ENCODE assay signal across 21 cellular contexts in genomic region chr7:72038022-72038732, GRCh38.
A peak's percentile ranks its signal among the peaks of the same experiment; 100 is the strongest.
DNase-seq lines count a peak whose midpoint lies in the region; ATAC-seq, FAIRE-seq and TF ChIP-seq lines count a peak whose summit lies in the region.
"Had no signal": no experiment of that assay in that cellular context is flagged by ENCODE, and none has a peak within 500 bp of the region (broad histone marks: within the 10 kb centered on the region; RNA-seq: fewer than 3 reads in every experiment).

No MANE protein-coding gene starts in this region.

- TF ChIP-seq EP300 in K562 (IDR thresholded peaks at IDR 0.05; ENCODE audit: low read length), result no peak
- no peak for TF ChIP-seq EP300 in HepG2 (IDR thresholded peaks at IDR 0.05; ENCODE audit: low read depth in 2 of 2, low read length in 2 of 2)
- no peak for TF ChIP-seq EP300 in HepG2 (CRISPR knock-in tag; IDR thresholded peaks at IDR 0.05; ENCODE audit: borderline replicate concordance)

- H3K4me2 ChIP-seq in BLaER1 treated with 17β-estradiol and CSF1 and Interleukin-3, amounts not matched to agents 10 nM and 100 nM, result peak overlapping the region in 10 of 11 experiments; percentile 6 to 58 (median 25); a peak in 13 of 22 replicates
- H3K4me2 ChIP-seq in K562 (ENCODE audit: insufficient read depth, low read length), result no peak overlapping the region
- H3K4me2 ChIP-seq in HepG2 (ENCODE audit: low read depth, low read length), result no peak overlapping the region
- H3K4me2 ChIP-seq: BLaER1, GM23338 had no signal

- TF ChIP-seq POLR2A in K562 (conservative IDR thresholded peaks at IDR 0.05) (no peak), HepG2 (IDR thresholded peaks at IDR 0.05; ENCODE audit: insufficient read depth in 1 of 2, low read depth in 2 of 2, low read length in 2 of 2) (no peak)

- H3K27me3 ChIP-seq in BLaER1 treated with 17β-estradiol and CSF1 and Interleukin-3, amounts not matched to agents 10 nM and 100 nM, result no peaks in the 10 kb centered on the region
- H3K27me3 ChIP-seq in K562 (ENCODE audit: control insufficient read depth in 2 of 2, insufficient read depth in 2 of 2, low read length in 2 of 2) (no peaks in the 10 kb centered on the region), HepG2 (ENCODE audit: control insufficient read depth in 1 of 2, insufficient read depth in 2 of 2, low read length in 2 of 2) (no peaks in the 10 kb centered on the region)
- H3K27me3 ChIP-seq: BLaER1 had no signal

- 2% methylated on average over 5 of the region's 5 CpGs for WGBS in K562 (ENCODE audit: insufficient coverage, low coverage, missing lambda C conversion rate)
- 13% methylated on average over 5 of the region's 5 CpGs for WGBS in HepG2 (ENCODE audit: low lambda C conversion rate)

- H3K36me3 Mint-ChIP-seq in activated T-cell treated with anti-CD3 and anti-CD28 coated beads, Interleukin-2, amount 50 U/mL, for 24 hours (ENCODE audit: low read depth), result no peaks in the 10 kb centered on the region
- H3K36me3 Mint-ChIP-seq: CD8-positive, alpha-beta T cell had no signal

- H4K20me1 ChIP-seq in BLaER1 treated with 17β-estradiol and CSF1 and Interleukin-3, amounts not matched to agents 10 nM and 100 nM, result no peaks in the 10 kb centered on the region
- no peaks in the 10 kb centered on the region for H4K20me1 ChIP-seq in K562 (replicated peaks; ENCODE audit: control insufficient read depth, insufficient read depth, low read length)
- H4K20me1 ChIP-seq in HepG2 (ENCODE audit: insufficient read depth, low read length), result no peaks in the 10 kb centered on the region
- H4K20me1 ChIP-seq: BLaER1 had no signal

- TF ChIP-seq CTCF in K562 (IDR thresholded peaks at IDR 0.05 in 2 of 3, conservative IDR thresholded peaks at IDR 0.05 in 1 of 3; ENCODE audit: insufficient read depth in 2 of 3, low read depth in 1 of 3, low read length in 3 of 3) (no peak), HepG2 (CRISPR knock-in tag; IDR thresholded peaks at IDR 0.05) (no peak)

- peak overlapping the region in 2 of 11 experiments; percentile 7; a peak in 4 of 22 replicates for H3K27ac ChIP-seq in BLaER1 treated with 17β-estradiol and CSF1 and Interleukin-3, amounts not matched to agents 10 nM and 100 nM
- H3K27ac ChIP-seq in K562 (ENCODE audit: extremely low read depth, low read depth, low read length), result no peak overlapping the region
- no peak overlapping the region for H3K27ac ChIP-seq in HepG2 (ENCODE audit: extremely low read length, insufficient read depth, low read length)
- H3K27ac ChIP-seq: BLaER1, HL-60 had no signal

- H3K27me3 Mint-ChIP-seq in activated T-cell treated with anti-CD3 and anti-CD28 coated beads, Interleukin-2, amount 50 U/mL, for 24 hours, result no peaks in the 10 kb centered on the region

- POLR2A ChIA-PET in K562 (lab: Yijun Ruan, JAX) (interaction anchor here (0.6 kb wide), 1 partner anchor 86 kb away, joined by 3 read pairs; no protein-coding TSS in a partner anchor), HepG2 (lab: Yijun Ruan, JAX) (no interaction called here)

- H3K4me1 Mint-ChIP-seq in activated T-cell treated with anti-CD3 and anti-CD28 coated beads, Interleukin-2, amount 50 U/mL, for 24 hours (ENCODE audit: low read depth), result no peaks in the 10 kb centered on the region
- H3K4me1 Mint-ChIP-seq: GM23338 had no signal

- intact Hi-C loops in K562 (cut with micrococcal nuclease), result no loop called here
- intact Hi-C loops in HepG2 (cut with micrococcal nuclease; ENCODE audit: unreplicated experiment), result no loop called here
- intact Hi-C loops in sciatic nerve (cut with DNase I), result no loop called here

- no peak overlapping the region for H3K9ac ChIP-seq in BLaER1 treated with 17β-estradiol and CSF1 and Interleukin-3, amounts not matched to agents 10 nM and 100 nM
- H3K9ac ChIP-seq in K562 (ENCODE audit: insufficient read depth in 1 of 2, low read depth in 2 of 2, low read length in 2 of 2) (no peak overlapping the region), HepG2 (ENCODE audit: insufficient read depth, low read depth, low read length) (no peak overlapping the region)
- H3K9ac ChIP-seq: BLaER1 had no signal

- TF ChIP-seq RAD21 in K562 (CRISPR knock-in tag; conservative IDR thresholded peaks at IDR 0.05 in 1 of 2, IDR thresholded peaks at IDR 0.05 in 1 of 2) (no peak), HepG2 (CRISPR knock-in tag; IDR thresholded peaks at IDR 0.05) (no peak)

- H3K79me2 ChIP-seq in K562 (ENCODE audit: control insufficient read depth, insufficient read depth, low read length) (no peaks in the 10 kb centered on the region), HepG2 (ENCODE audit: insufficient read depth, low read length) (no peaks in the 10 kb centered on the region)

- CTCF ChIA-PET in K562 (lab: Yijun Ruan, JAX; ENCODE audit: low intra/inter-chr PET ratio) (no interaction called here), HepG2 (lab: Yijun Ruan, JAX; ENCODE audit: low intra/inter-chr PET ratio, low total read pairs) (no interaction called here)

- DNase-seq in K562 (ENCODE audit: extremely low read depth in 1 of 4, low spot score in 3 of 4) (no peak), HepG2 (ENCODE audit: low spot score) (no peak), sciatic nerve (ENCODE audit: low spot score) (no peak), superior temporal gyrus (ENCODE audit: extremely low spot score) (no peak), middle frontal gyrus (ENCODE audit: extremely low spot score, low spot score) (no peak)
- no peak for DNase-seq in activated T-cell treated with anti-CD3 and anti-CD28 coated beads, Interleukin-2, amount 50 U/mL, for 24 hours
- DNase-seq in activated naive CD4-positive, alpha-beta T cell treated with Interleukin-2 at 50 U/mL for 16 hours, result no peak
- DNase-seq: 8988T; CD8-positive, alpha-beta T cell; COR-L47; DMS 273 treated with DMSO at 0.1 percent for 48 hours; DMS53; HCEC 1CT; IMR-90 had no signal

- H3K9me3 Mint-ChIP-seq in activated T-cell treated with anti-CD3 and anti-CD28 coated beads, Interleukin-2, amount 50 U/mL, for 24 hours, result peaks cover 19% of the 10 kb centered on the region

- H3K36me3 ChIP-seq in BLaER1 treated with 17β-estradiol and CSF1 and Interleukin-3, amounts not matched to agents 10 nM and 100 nM, result 0 out of 22 replicates have a peak, but pooled peaks cover 0 to 14% (median 0%) of the 10 kb centered on the region in 11 experiments
- H3K36me3 ChIP-seq in K562 (ENCODE audit: control insufficient read depth, insufficient read depth, low read length), result no peaks in the 10 kb centered on the region
- H3K36me3 ChIP-seq in HepG2 (replicated peaks in 1 of 2; ENCODE audit: control insufficient read depth in 1 of 2, insufficient read depth in 2 of 2, low read length in 2 of 2), result no peaks in the 10 kb centered on the region
- H3K36me3 ChIP-seq: BLaER1 had no signal

- in situ Hi-C loops in K562 (cut with MboI) (no loop called here), HepG2 (cut with HindIII; ENCODE audit: extremely low pct_ligation_motif_present, low pct_unique_long_range_greater_than_20kb) (no loop called here)

- BruUV-seq in K562 (replicated peaks; lab: Mats Ljungman, UMichigan), result no TSS peak
- BruUV-seq in HepG2 (replicated peaks; lab: Mats Ljungman, UMichigan), result no TSS peak

- H3K27ac Mint-ChIP-seq in activated T-cell treated with anti-CD3 and anti-CD28 coated beads, Interleukin-2, amount 50 U/mL, for 24 hours, result no peak overlapping the region
- H3K27ac Mint-ChIP-seq: CD8-positive, alpha-beta T cell; GM23338 had no signal

- FAIRE-seq in K562 (lab: Jason Lieb, UNC), result no peak
- no peak for FAIRE-seq in HepG2 (lab: Jason Lieb, UNC)
- FAIRE-seq: G401.6, GM12891, H54 had no signal

- no peaks in the 10 kb centered on the region for H3K9me1 ChIP-seq in K562 (ENCODE audit: control insufficient read depth, insufficient read depth, low read length)

- H2AFZ ChIP-seq in K562 (ENCODE audit: low read depth, low read length) (no peak overlapping the region), HepG2 (ENCODE audit: low read length) (no peak overlapping the region)
- H2AFZ ChIP-seq: GM23338 had no signal

- no peak overlapping the region for H3K4me3 Mint-ChIP-seq in activated T-cell treated with anti-CD3 and anti-CD28 coated beads, Interleukin-2, amount 50 U/mL, for 24 hours
- H3K4me3 Mint-ChIP-seq: CD8-positive, alpha-beta T cell; GM23338 had no signal

- H3K9me3 ChIP-seq in BLaER1 treated with 17β-estradiol and CSF1 and Interleukin-3, amounts not matched to agents 10 nM and 100 nM (replicated peaks in 1 of 11), result peaks cover 39 to 67% (median 60%) of the 10 kb centered on the region in 11 experiments
- H3K9me3 ChIP-seq in K562 (replicated peaks; ENCODE audit: control insufficient read depth, insufficient read depth, low read depth, low read length) (no peaks in the 10 kb centered on the region), HepG2 (ENCODE audit: low read length) (no peaks in the 10 kb centered on the region)

- peaks cover 24 to 72% (median 34%) of the 10 kb centered on the region in 10 experiments for H3K4me1 ChIP-seq in BLaER1 treated with 17β-estradiol and CSF1 and Interleukin-3, amounts not matched to agents 10 nM and 100 nM
- H3K4me1 ChIP-seq in K562 (replicated peaks in 1 of 2; ENCODE audit: control insufficient read depth in 2 of 2, insufficient read depth in 2 of 2, low read length in 2 of 2), result no peaks in the 10 kb centered on the region
- no peaks in the 10 kb centered on the region for H3K4me1 ChIP-seq in HepG2 (ENCODE audit: insufficient read depth, low read length)

- H3K4me3 ChIP-seq in BLaER1 treated with 17β-estradiol and CSF1 and Interleukin-3, amounts not matched to agents 10 nM and 100 nM, result no peak overlapping the region
- H3K4me3 ChIP-seq in K562 (no peak overlapping the region), HepG2 (replicated peaks in 1 of 3; ENCODE audit: insufficient read depth in 1 of 3, low read depth in 2 of 3, low read length in 3 of 3) (no peak overlapping the region)
- H3K4me3 ChIP-seq: BLaER1, GM23338 had no signal

- ATAC-seq in K562 (no peak), HepG2 (no peak), sciatic nerve (peak; percentile 74)
- ATAC-seq: CD8-positive, alpha-beta T cell; GM23338 had no signal

TF ChIP-seq in K562, 482 proteins besides CTCF, POLR2A, EP300 and RAD21 (continues in another document):
- TF ChIP-seq SRF (CRISPR knock-in tag; IDR thresholded peaks at IDR 0.05) (no peak), DDX20 (tag; IDR thresholded peaks at IDR 0.05; ENCODE audit: low read depth) (0 out of 2 replicates have a peak, but pooled peaks have one; percentile 53), CHD1 (IDR thresholded peaks at IDR 0.05; ENCODE audit: low read length) (no peak), MYBL2 (IDR thresholded peaks at IDR 0.05; ENCODE audit: low read depth) (no peak), MYBL2 (CRISPR knock-in tag; IDR thresholded peaks at IDR 0.05; ENCODE audit: borderline replicate concordance) (no peak), FUS (optimal IDR thresholded peaks at IDR 0.05; ENCODE audit: low read depth, low read length) (no peak)

TF ChIP-seq in HepG2, 621 proteins besides CTCF, POLR2A, EP300 and RAD21 (continues in another document):
- TF ChIP-seq TOE1 (CRISPR knock-in tag; IDR thresholded peaks at IDR 0.05), result no peak

Comparison
In these comparisons a context has a peak if more than half of its experiments do, and no peak if none do; other contexts are left out.
1. H3K4me2 ChIP-seq: peak in BLaER1 treated with 17β-estradiol and CSF1 and Interleukin-3, amounts not matched to agents 10 nM and 100 nM (10 of 11); none in K562 (single experiment) and HepG2 (single experiment).